17 cellular contexts compared by ENCODE assay signal in the genomic region with DNA sequence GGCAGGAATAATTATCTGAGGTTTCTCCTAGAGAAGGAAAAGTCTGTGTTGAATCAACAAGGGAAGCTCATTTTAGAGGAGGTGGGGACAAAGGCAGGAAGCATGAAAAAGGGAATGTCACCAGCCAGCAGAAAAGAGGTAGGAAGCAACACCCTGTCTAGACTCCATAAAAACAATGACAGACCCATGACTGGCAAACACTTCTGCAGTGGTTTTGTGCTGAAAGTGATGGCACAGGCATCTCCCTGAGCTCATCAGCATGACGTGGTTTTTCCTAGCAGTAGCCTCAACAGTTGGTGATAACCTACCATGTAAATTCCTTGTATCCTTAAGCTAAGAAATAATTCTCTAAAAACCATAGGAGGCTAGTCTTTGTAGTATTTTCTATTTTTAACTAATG.
A peak's percentile ranks its signal among the peaks of the same experiment; 100 is the strongest.
DNase-seq lines count a peak whose midpoint lies in the region; FAIRE-seq and TF ChIP-seq lines count a peak whose summit lies in the region.
"Had no signal": no experiment of that assay in that cellular context is flagged by ENCODE, and none has a peak within 500 bp of the region (broad histone marks: within the 10 kb centered on the region; RNA-seq: fewer than 3 reads in every experiment).

No MANE protein-coding gene starts in this region.

- no peak overlapping the region for H4K5ac ChIP-seq in mesendoderm (ENCODE audit: low read length)

- H3K18ac ChIP-seq in mesendoderm (ENCODE audit: low read length): no peak overlapping the region

- peak overlapping the region; percentile 83 for H3K27ac Mint-ChIP-seq in astrocyte (ENCODE audit: unreplicated experiment)
- H3K27ac Mint-ChIP-seq: neural progenitor cell had no signal

- 0 out of 2 replicates have a peak, but pooled peaks cover 2% of the 10 kb centered on the region for H3K9me3 ChIP-seq in MG63
- H3K9me3 ChIP-seq in astrocyte (ENCODE audit: insufficient read depth, low read depth, low read length): no peaks in the 10 kb centered on the region
- H3K9me3 ChIP-seq in hepatocyte (ENCODE audit: low read depth): no peaks in the 10 kb centered on the region
- H3K9me3 ChIP-seq: colonic mucosa, esophagus muscularis mucosa had no signal

- H3K4me1 ChIP-seq in astrocyte (ENCODE audit: insufficient read depth, low read length) (no peaks in the 10 kb centered on the region), mesendoderm (ENCODE audit: control insufficient read depth, low read depth, low read length) (no peaks in the 10 kb centered on the region), hepatocyte (ENCODE audit: insufficient read depth) (no peaks in the 10 kb centered on the region)
- H3K4me1 ChIP-seq: colonic mucosa had no signal

- H3K79me2 ChIP-seq in astrocyte (ENCODE audit: insufficient read depth, low read length) (no peaks in the 10 kb centered on the region), mesendoderm (ENCODE audit: control insufficient read depth, insufficient read depth, low read length) (no peaks in the 10 kb centered on the region), hepatocyte (no peaks in the 10 kb centered on the region)

- H3K27me3 Mint-ChIP-seq in astrocyte (ENCODE audit: low read depth, unreplicated experiment): no peaks in the 10 kb centered on the region

- H3K9me2 ChIP-seq in hepatocyte (replicated peaks; ENCODE audit: insufficient read depth): no peaks in the 10 kb centered on the region

- H2AK5ac ChIP-seq in mesendoderm (ENCODE audit: low read length): no peak overlapping the region

- H3K56ac ChIP-seq in mesendoderm (ENCODE audit: low read length): no peak overlapping the region

- peak overlapping the region; percentile 25; the same call in 1 of the 2 replicates for H3K4me3 ChIP-seq in MG63
- no peak overlapping the region for H3K4me3 ChIP-seq in astrocyte (ENCODE audit: insufficient read depth, low read depth, low read length)
- H3K4me3 ChIP-seq in mesendoderm (ENCODE audit: low read length): no peak overlapping the region
- no peak overlapping the region for H3K4me3 ChIP-seq in hepatocyte
- H3K4me3 ChIP-seq: colonic mucosa, esophagus muscularis mucosa, neural progenitor cell had no signal

- no peak overlapping the region for H4K8ac ChIP-seq in mesendoderm (ENCODE audit: low read depth, low read length)

- H2BK120ac ChIP-seq in mesendoderm (ENCODE audit: low read depth, low read length): no peak overlapping the region

- H3K4me3 Mint-ChIP-seq in astrocyte (ENCODE audit: unreplicated experiment): no peak overlapping the region
- H3K4me3 Mint-ChIP-seq: neural progenitor cell had no signal

- H3K23ac ChIP-seq in mesendoderm (ENCODE audit: low read length): no peak overlapping the region

- peaks cover 19% of the 10 kb centered on the region for H3K4me1 Mint-ChIP-seq in astrocyte (ENCODE audit: low read depth, unreplicated experiment)

- no peak for FAIRE-seq in astrocyte (lab: Jason Lieb, UNC)

- H3K27ac ChIP-seq in astrocyte (ENCODE audit: low read depth, low read length) (no peak overlapping the region), mesendoderm (ENCODE audit: low read depth, low read length) (no peak overlapping the region), hepatocyte (no peak overlapping the region)
- H3K27ac ChIP-seq: colonic mucosa, esophagus muscularis mucosa, KMS-11, neural progenitor cell had no signal

- H2AFZ ChIP-seq in astrocyte (ENCODE audit: low read depth, low read length) (no peak overlapping the region), hepatocyte (no peak overlapping the region)
- H2AFZ ChIP-seq: neural progenitor cell had no signal

- WGBS in mesendoderm (ENCODE audit: extremely low coverage, insufficient coverage, low lambda C conversion rate): no CpG with 5 or more reads among the region's 1 CpG
- WGBS in hepatocyte (ENCODE audit: low lambda C conversion rate, missing lambda C conversion rate): 76% methylated on average over 1 of the region's 1 CpG

- H2BK5ac ChIP-seq in mesendoderm (ENCODE audit: low read length): no peak overlapping the region

- H3K9me3 Mint-ChIP-seq in astrocyte (ENCODE audit: unreplicated experiment): no peaks in the 10 kb centered on the region

- H3K9ac ChIP-seq in astrocyte (ENCODE audit: low read length): no peak overlapping the region
- no peak overlapping the region for H3K9ac ChIP-seq in mesendoderm (ENCODE audit: low read length)
- H3K9ac ChIP-seq: KMS-11, neural progenitor cell had no signal

- TF ChIP-seq CTCF in astrocyte (IDR thresholded peaks at IDR 0.05; ENCODE audit: insufficient read depth, low read depth, low read length) (no peak), hepatocyte (IDR thresholded peaks at IDR 0.05; ENCODE audit: poor library complexity) (no peak)

- H3K27me3 ChIP-seq in MG63 (no peaks in the 10 kb centered on the region), astrocyte (ENCODE audit: insufficient read depth, low read length) (no peaks in the 10 kb centered on the region), mesendoderm (ENCODE audit: insufficient read depth, low read length, poor library complexity) (no peaks in the 10 kb centered on the region), hepatocyte (no peaks in the 10 kb centered on the region)
- H3K27me3 ChIP-seq: colonic mucosa, esophagus muscularis mucosa, neural progenitor cell had no signal

- H3K36me3 ChIP-seq in MG63 (no peaks in the 10 kb centered on the region), astrocyte (ENCODE audit: insufficient read depth, low read length) (no peaks in the 10 kb centered on the region), mesendoderm (ENCODE audit: control insufficient read depth, insufficient read depth, low read length) (no peaks in the 10 kb centered on the region), hepatocyte (replicated peaks; ENCODE audit: insufficient read depth, low read depth) (no peaks in the 10 kb centered on the region)
- H3K36me3 ChIP-seq: colonic mucosa, esophagus muscularis mucosa, neural progenitor cell had no signal

- H3K4me2 ChIP-seq in astrocyte (ENCODE audit: low read length) (peak overlapping the region; percentile 54), mesendoderm (ENCODE audit: low read length) (no peak overlapping the region), hepatocyte (no peak overlapping the region)
- H3K4me2 ChIP-seq: KMS-11, neural progenitor cell had no signal

- H3K4ac ChIP-seq in mesendoderm (ENCODE audit: low read depth, low read length): no peak overlapping the region

- no peak overlapping the region for H2BK15ac ChIP-seq in mesendoderm (replicated peaks; ENCODE audit: low read depth)

- H3K36me3 Mint-ChIP-seq in astrocyte (ENCODE audit: low read depth, unreplicated experiment): no peaks in the 10 kb centered on the region
- H3K36me3 Mint-ChIP-seq: neural progenitor cell had no signal

- H4K20me1 ChIP-seq in astrocyte (ENCODE audit: insufficient read depth, low read length): no peaks in the 10 kb centered on the region
- no peaks in the 10 kb centered on the region for H4K20me1 ChIP-seq in hepatocyte (ENCODE audit: insufficient read depth, poor library complexity, severe bottlenecking)

- no peaks in the 10 kb centered on the region for H3K79me1 ChIP-seq in mesendoderm (ENCODE audit: low read length)

- DNase-seq in DMS153 treated with DMSO at 0.1 percent for 48 hours (lab: John Stamatoyannopoulos, UW; ENCODE audit: unreplicated experiment): peak; percentile 76
- DNase-seq in MG63: peak; percentile 61
- peak; percentile 38 for DNase-seq in astrocyte (ENCODE audit: low read depth)
- peak; percentile 18 for DNase-seq in mesendoderm
- DNase-seq in stimulated activated CD4-positive, alpha-beta T cell treated with anti-CD3 and anti-CD28 coated beads, Interleukin-2, amount 100 ng/mL, for 48 hours: no peak
- DNase-seq in hepatocyte (ENCODE audit: low spot score): no peak
- DNase-seq in GM03348 (ENCODE audit: low spot score): no peak
- no peak for DNase-seq in HPDE6-E6E7 (ENCODE audit: extremely low spot score)
- DNase-seq: activated T-cell treated with anti-CD3 and anti-CD28 coated beads, Interleukin-2, amount 50 U/mL, for 1 hour; colonic mucosa; mammary epithelial cell; NCI-H2107; right cardiac atrium; stimulated activated naive CD8-positive, alpha-beta T cell treated with anti-CD3 and anti-CD28 coated beads, Interleukin-15, Interleukin-2, amounts not matched to agents 100 U/mL and 50 U/mL, for 24 hours had no signal

Comparison
In these comparisons a context has a peak if more than half of its experiments do, and no peak if none do; other contexts are left out.
1. DNase-seq: peak in DMS153 treated with DMSO at 0.1 percent for 48 hours (single experiment), MG63 (single experiment), astrocyte (single experiment) and mesendoderm (single experiment); none in stimulated activated CD4-positive, alpha-beta T cell treated with anti-CD3 and anti-CD28 coated beads, Interleukin-2, amount 100 ng/mL, for 48 hours (0 of 2), hepatocyte (single experiment), GM03348 (single experiment) and HPDE6-E6E7 (single experiment).